8 cellular contexts compared by ENCODE assay signal in the genomic region with DNA sequence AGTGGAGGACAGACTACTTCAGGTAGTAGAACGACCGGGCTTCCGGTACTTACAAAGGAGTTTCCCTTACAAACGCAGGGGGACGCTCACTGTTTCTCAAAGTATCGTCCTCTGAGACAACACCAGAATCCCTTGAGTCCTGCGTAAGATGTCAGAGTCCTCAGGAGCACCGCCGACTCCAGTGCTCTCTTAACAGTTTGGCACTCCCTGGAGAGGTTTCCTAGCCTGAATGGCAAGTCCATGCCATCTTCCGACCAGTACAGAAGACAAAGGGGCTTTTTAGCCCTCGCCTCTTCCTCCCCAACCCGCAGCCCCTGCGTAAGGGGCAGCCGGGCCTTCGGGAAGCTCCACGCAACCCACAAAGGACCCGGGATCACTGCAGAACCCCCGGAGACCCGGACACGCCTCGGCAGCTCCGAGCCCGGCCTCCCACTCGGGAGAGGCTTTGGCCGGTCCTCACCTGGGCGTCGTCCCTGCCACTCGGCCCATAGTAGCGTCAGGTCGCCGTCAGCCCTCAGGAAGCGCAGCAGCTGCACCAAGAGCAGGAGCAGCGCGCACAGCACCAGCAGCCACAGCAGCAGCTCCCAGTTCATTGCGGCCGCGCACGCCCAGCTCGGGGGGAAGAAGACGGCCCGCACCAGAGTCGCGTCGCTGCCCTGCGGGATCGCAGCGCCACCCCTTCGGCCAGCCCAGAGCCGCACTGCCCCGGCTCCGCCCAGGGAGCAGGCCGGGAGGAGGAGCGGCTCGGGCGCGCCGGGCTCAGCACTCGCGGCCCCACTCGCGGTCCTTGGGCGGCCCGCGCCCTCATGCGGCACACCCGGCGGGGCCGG. TPM values are rescaled to one million over a fixed set of nuclear protein-coding genes. Genes with fewer than 3 reads are reported as not detected.
DNase-seq lines count a peak whose midpoint lies in the region; ATAC-seq and TF ChIP-seq lines count a peak whose summit lies in the region.

A gene with protein sequence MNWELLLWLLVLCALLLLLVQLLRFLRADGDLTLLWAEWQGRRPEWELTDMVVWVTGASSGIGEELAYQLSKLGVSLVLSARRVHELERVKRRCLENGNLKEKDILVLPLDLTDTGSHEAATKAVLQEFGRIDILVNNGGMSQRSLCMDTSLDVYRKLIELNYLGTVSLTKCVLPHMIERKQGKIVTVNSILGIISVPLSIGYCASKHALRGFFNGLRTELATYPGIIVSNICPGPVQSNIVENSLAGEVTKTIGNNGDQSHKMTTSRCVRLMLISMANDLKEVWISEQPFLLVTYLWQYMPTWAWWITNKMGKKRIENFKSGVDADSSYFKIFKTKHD (minus strand): TSS at position 682 of the 830 bp plus-strand sequence. CDS start 89 bp downstream, at position 593.

- H4K20me1 ChIP-seq in hepatocyte (ENCODE audit: insufficient read depth, poor library complexity, severe bottlenecking) = no peaks in the 10 kb centered on the region

- H3K4me3 ChIP-seq in ascending aorta (peak within 1 kb of the TSS; percentile 75 to 92), hepatocyte (peak within 1 kb of the TSS; percentile 94), retinal pigment epithelial cell (ENCODE audit: low read length) (peak within 1 kb of the TSS; percentile 77)

- H3K4me1 ChIP-seq in ascending aorta (peaks cover 0 to 25% of the 10 kb centered on the region in 2 donors), hepatocyte (ENCODE audit: insufficient read depth) (peaks cover 7% of the 10 kb centered on the region)

- H3K4me2 ChIP-seq in hepatocyte = peak within 1 kb of the TSS; percentile 79

- H3K27ac ChIP-seq in ascending aorta (peak within 1 kb of the TSS; percentile 93 to 97), hepatocyte (peak within 1 kb of the TSS; percentile 99)

- DNase-seq in NCI-H1092 (lab: John Stamatoyannopoulos, UW) (peak; percentile 75), ascending aorta (ENCODE audit: low spot score in 2 of 2) (peak; percentile 39 to 90), hepatocyte (ENCODE audit: low spot score) (peak; percentile 93), retinal pigment epithelial cell (ENCODE audit: low read depth) (no peak), cortex of kidney (lab: John Stamatoyannopoulos, UW) (no peak)

- WGBS in hepatocyte (ENCODE audit: low lambda C conversion rate, missing lambda C conversion rate) = 2% methylated on average over 67 of the region's 68 CpGs

- no peaks in the 10 kb centered on the region for H3K36me3 ChIP-seq in ascending aorta
- H3K36me3 ChIP-seq in hepatocyte (replicated peaks; ENCODE audit: insufficient read depth, low read depth) = no peaks in the 10 kb centered on the region

- no peaks in the 10 kb centered on the region for H3K9me3 ChIP-seq in ascending aorta
- no peaks in the 10 kb centered on the region for H3K9me3 ChIP-seq in hepatocyte (ENCODE audit: low read depth)

- no peaks in the 10 kb centered on the region for H3K9me2 ChIP-seq in hepatocyte (replicated peaks; ENCODE audit: insufficient read depth)

- peak within 1 kb of the TSS; percentile 69 for H2AFZ ChIP-seq in hepatocyte

- peak; percentile 88 for ATAC-seq in HG02588 (IDR thresholded peaks at IDR 0.05; ENCODE audit: unreplicated experiment)

- TF ChIP-seq CTCF in GM12874 (IDR thresholded peaks at IDR 0.05; ENCODE audit: insufficient read depth, low read depth, low read length) (peak; percentile 44), ascending aorta (IDR thresholded peaks at IDR 0.05) (peak in 2 of 3 experiments; percentile 51 to 59), hepatocyte (IDR thresholded peaks at IDR 0.05; ENCODE audit: poor library complexity) (peak; percentile 59), retinal pigment epithelial cell (conservative IDR thresholded peaks at IDR 0.05; ENCODE audit: low read depth, low read length) (peak; percentile 47)

- no peaks in the 10 kb centered on the region for H3K27me3 ChIP-seq in ascending aorta
- H3K27me3 ChIP-seq in hepatocyte = no peaks in the 10 kb centered on the region

- intact Hi-C loops in T-helper 2 cell treated with Interferon-gamma antibody and Interleukin-4, amounts not matched to agents 100 ng/mL and 5 ng/mL, for 36 hours (cut with micrococcal nuclease) = loop anchor here (1.0 to 10.0 kb wide), 6 partner anchors 14 to 680 kb away; a partner anchor contains a TSS
- intact Hi-C loops in ascending aorta (cut with DNase I) = loop anchor here (1.0 to 10.0 kb wide), 6 partner anchors 74 to 1110 kb away; a partner anchor contains a TSS

- H3K79me2 ChIP-seq in hepatocyte = peaks cover 43% of the 10 kb centered on the region

RNA-seq across cellular contexts. Expression of the gene that starts here (rescaled TPM):
- total RNA-seq in T-helper 2 cell treated with Interferon-gamma antibody and Interleukin-4, amounts not matched to agents 100 ng/mL and 5 ng/mL, for 36 hours = 51.2 and 52.2 TPM in 2 replicates
- 34.8 TPM for total RNA-seq in ascending aorta
- total RNA-seq in hepatocyte = 380 and 389 TPM in 2 replicates
- polyA plus RNA-seq in hepatocyte = 304 and 389 TPM in 2 replicates

Comparison
In these comparisons a context has a peak if more than half of its experiments do, and no peak if none do; other contexts are left out.
1. DNase-seq: peak in NCI-H1092 (single experiment), ascending aorta (2 of 2) and hepatocyte (single experiment); none in retinal pigment epithelial cell (single experiment) and cortex of kidney (single experiment).
2. Peak in every context shown above with its lines, with median percentiles within 50 percentile points of each other: CTCF ChIP-seq and H3K4me3 ChIP-seq.